ENCODE assay signal across 8 cellular contexts in genomic region chr14:77457115-77457521, GRCh38. TPM values are rescaled to one million over a fixed set of nuclear protein-coding genes. Genes with fewer than 3 reads are reported as not detected.
DNase-seq lines count a peak whose midpoint lies in the region; ATAC-seq lines count a peak whose summit lies in the region.

No MANE protein-coding gene starts in this region.

- H3K4me2 ChIP-seq in trophoblast cell (ENCODE audit: low read length): peak overlapping the region; percentile 88

- H3K27me3 ChIP-seq in CD4-positive, CD25-positive, alpha-beta regulatory T cell (ENCODE audit: control insufficient read depth, insufficient read depth, low read length): no peaks in the 10 kb centered on the region
- no peaks in the 10 kb centered on the region for H3K27me3 ChIP-seq in SJCRH30
- no peaks in the 10 kb centered on the region for H3K27me3 ChIP-seq in esophagus (ENCODE audit: control insufficient read depth in 1 of 2, insufficient read depth in 2 of 2, low read length in 2 of 2)
- H3K27me3 ChIP-seq in trophoblast cell (ENCODE audit: insufficient read depth, low read length): no peaks in the 10 kb centered on the region

- peaks cover 8% of the 10 kb centered on the region for H3K79me2 ChIP-seq in trophoblast cell (ENCODE audit: control insufficient read depth, insufficient read depth, low read length, poor library complexity)

- H4K12ac ChIP-seq in trophoblast cell (ENCODE audit: low read depth, low read length): peak overlapping the region; percentile 26

- peaks cover 29% of the 10 kb centered on the region for H3K4me1 ChIP-seq in CD4-positive, CD25-positive, alpha-beta regulatory T cell (ENCODE audit: control insufficient read depth, insufficient read depth, low read length, poor library complexity, severe bottlenecking)
- H3K4me1 ChIP-seq in SJCRH30 (no peaks in the 10 kb centered on the region), esophagus (ENCODE audit: control insufficient read depth in 2 of 2, insufficient read depth in 2 of 2, low read length in 1 of 2) (peaks cover 0 to 2% of the 10 kb centered on the region in 2 donors), trophoblast cell (ENCODE audit: control insufficient read depth in 1 of 2, insufficient read depth in 2 of 2, low read length in 2 of 2) (no peaks in the 10 kb centered on the region)

- H3K27me3 Mint-ChIP-seq in CD4-positive, CD25-positive, alpha-beta regulatory T cell: no peaks in the 10 kb centered on the region

- no peak for ATAC-seq in CD4-positive, CD25-positive, alpha-beta regulatory T cell (ENCODE audit: low read depth in 2 of 2)
- ATAC-seq in GM21786 (IDR thresholded peaks at IDR 0.05; ENCODE audit: unreplicated experiment): peak; percentile 7
- ATAC-seq in GM19324 (IDR thresholded peaks at IDR 0.05; ENCODE audit: low FRiP score, unreplicated experiment): no peak

- peak overlapping the region; percentile 97 to 100 (median 100) for H3K4me3 Mint-ChIP-seq in CD4-positive, CD25-positive, alpha-beta regulatory T cell

- peak overlapping the region; percentile 18 for H2BK5ac ChIP-seq in trophoblast cell (ENCODE audit: low read depth, low read length, poor library complexity)

- H3K36me3 ChIP-seq in CD4-positive, CD25-positive, alpha-beta regulatory T cell (ENCODE audit: control insufficient read depth, insufficient read depth, low read length): peaks cover 27% of the 10 kb centered on the region
- H3K36me3 ChIP-seq in SJCRH30 (peaks cover 23% of the 10 kb centered on the region), esophagus (ENCODE audit: control insufficient read depth in 2 of 2, insufficient read depth in 2 of 2, low read length in 1 of 2) (peaks cover 4 to 14% of the 10 kb centered on the region in 2 donors), trophoblast cell (ENCODE audit: control insufficient read depth in 1 of 2, insufficient read depth in 2 of 2, low read length in 2 of 2) (peaks cover 12 to 28% of the 10 kb centered on the region in 2 experiments)

- peak overlapping the region; percentile 9 for H3K4ac ChIP-seq in trophoblast cell (ENCODE audit: low read depth, low read length)

- peak overlapping the region; percentile 80 to 100 (median 93) for H3K27ac Mint-ChIP-seq in CD4-positive, CD25-positive, alpha-beta regulatory T cell

- peaks cover 26% of the 10 kb centered on the region for H3K36me3 Mint-ChIP-seq in CD4-positive, CD25-positive, alpha-beta regulatory T cell

- H3K79me1 ChIP-seq in trophoblast cell (ENCODE audit: low read length): peaks cover 9% of the 10 kb centered on the region

- H3K4me3 ChIP-seq in CD4-positive, CD25-positive, alpha-beta regulatory T cell (ENCODE audit: low read depth, low read length): peak overlapping the region; percentile 97
- H3K4me3 ChIP-seq in SJCRH30 (peak overlapping the region; percentile 85), esophagus (ENCODE audit: low read depth in 1 of 2, low read length in 2 of 2) (peak overlapping the region; percentile 84 to 98), trophoblast cell (ENCODE audit: low read depth, low read length) (peak overlapping the region; percentile 89)

- no peak overlapping the region for H3K23ac ChIP-seq in trophoblast cell (ENCODE audit: low read length)

- H3K9me3 ChIP-seq in CD4-positive, CD25-positive, alpha-beta regulatory T cell (ENCODE audit: control insufficient read depth in 2 of 2, low read length in 2 of 2): no peaks in the 10 kb centered on the region
- no peaks in the 10 kb centered on the region for H3K9me3 ChIP-seq in SJCRH30 (replicated peaks)
- H3K9me3 ChIP-seq in esophagus (ENCODE audit: control insufficient read depth in 2 of 2, insufficient read depth in 1 of 2, low read depth in 1 of 2, low read length in 1 of 2): no peaks in the 10 kb centered on the region
- no peaks in the 10 kb centered on the region for H3K9me3 ChIP-seq in trophoblast cell (ENCODE audit: insufficient read depth, low read depth, low read length)

- peak overlapping the region; percentile 27 for H2AFZ ChIP-seq in trophoblast cell (ENCODE audit: insufficient read depth, low read length, poor library complexity)

- peak overlapping the region; percentile 72 for H4K8ac ChIP-seq in trophoblast cell (ENCODE audit: low read depth, low read length)

- H3K27ac ChIP-seq in CD4-positive, CD25-positive, alpha-beta regulatory T cell (ENCODE audit: insufficient read depth, low read length, poor library complexity, severe bottlenecking): peak overlapping the region; percentile 87
- peak overlapping the region; percentile 92 for H3K27ac ChIP-seq in SJCRH30
- H3K27ac ChIP-seq in esophagus (ENCODE audit: low read depth in 2 of 2, low read length in 1 of 2): peak overlapping the region; percentile 75 to 83
- peak overlapping the region; percentile 13 for H3K27ac ChIP-seq in trophoblast cell (ENCODE audit: low read depth, low read length)

- H2AK5ac ChIP-seq in trophoblast cell (ENCODE audit: low read length): no peak overlapping the region

- no peak for DNase-seq in CD4-positive, CD25-positive, alpha-beta regulatory T cell
- no peak for DNase-seq in SJCRH30
- peak in 1 of 2 donors; percentile 53 for DNase-seq in trophoblast cell
- DNase-seq in stimulated activated CD4-positive, alpha-beta T cell treated with anti-CD3 and anti-CD28 coated beads, Interleukin-2, amount 100 ng/mL, for 24 hours: no peak
- no peak for DNase-seq in COR-L47 (lab: John Stamatoyannopoulos, UW)

- H3K4me1 Mint-ChIP-seq in CD4-positive, CD25-positive, alpha-beta regulatory T cell: peaks cover 10 to 55% (median 40%) of the 10 kb centered on the region in 4 donors

- H3K18ac ChIP-seq in trophoblast cell (ENCODE audit: low read length): peak overlapping the region; percentile 30

- H2BK120ac ChIP-seq in trophoblast cell (ENCODE audit: insufficient read depth, low read length, poor library complexity): peak overlapping the region; percentile 6

- peak overlapping the region; percentile 46 for H3K14ac ChIP-seq in trophoblast cell (ENCODE audit: low read length)

- peak overlapping the region; percentile 40 for H4K91ac ChIP-seq in trophoblast cell (ENCODE audit: low read depth, low read length)

- H3K9me3 Mint-ChIP-seq in CD4-positive, CD25-positive, alpha-beta regulatory T cell: no peaks in the 10 kb centered on the region

- WGBS in esophagus, 2 donors: 0% methylated on average over 18 of the region's 18 CpGs
- WGBS in trophoblast cell (ENCODE audit: extremely low coverage, insufficient coverage, insufficient read length): no CpG with 5 or more reads among the region's 18 CpGs

- peak overlapping the region; percentile 76 for H3K9ac ChIP-seq in trophoblast cell (ENCODE audit: low read length)

- no peak overlapping the region for H2BK12ac ChIP-seq in trophoblast cell (ENCODE audit: low read length)

RNA-seq across cellular contexts. Expression of gene VIPAS39, which starts 0.3 kb away (rescaled TPM):
- 16.6 TPM for total RNA-seq in CD4-positive, CD25-positive, alpha-beta regulatory T cell
- polyA plus RNA-seq in CD4-positive, CD25-positive, alpha-beta regulatory T cell: 10 to 100 TPM; 12.4 to 14.6 (median 13.4) TPM
- total RNA-seq in SJCRH30 (2014; rRNA removed; shearing (Covaris generic)): 18.5 and 19.6 TPM in 2 replicates
- 1 to 10 TPM; 7.5 to 10.0 TPM for polyA plus RNA-seq in esophagus
- polyA plus RNA-seq in trophoblast cell (2013): 18.6 and 19.9 TPM in 2 replicates

RNA-seq across cellular contexts. Expression of gene AHSA1, which starts 0.8 kb away (rescaled TPM):
- total RNA-seq in CD4-positive, CD25-positive, alpha-beta regulatory T cell: 66.9 TPM
- polyA plus RNA-seq in CD4-positive, CD25-positive, alpha-beta regulatory T cell: 100 to 1,000 TPM; 105 to 134 (median 122) TPM
- 146 and 152 TPM in 2 replicates for total RNA-seq in SJCRH30 (2014; rRNA removed; shearing (Covaris generic))
- polyA plus RNA-seq in esophagus: 10 to 100 TPM; 75.4 to 97.4 TPM
- 98.3 and 100 TPM in 2 replicates for polyA plus RNA-seq in trophoblast cell (2013)

RNA-seq across cellular contexts. Expression of gene NOXRED1, which starts 33.8 kb away (rescaled TPM):
- total RNA-seq in CD4-positive, CD25-positive, alpha-beta regulatory T cell: 0.39 TPM
- under 1 TPM in 2 of 4 donors, not detected in 2; 0.37 to 0.51 TPM for polyA plus RNA-seq in CD4-positive, CD25-positive, alpha-beta regulatory T cell
- 0.06 TPM in 1 of 2 replicates, not detected in the other for total RNA-seq in SJCRH30 (2014; rRNA removed; shearing (Covaris generic))
- under 1 TPM; 0.09 to 0.22 TPM for polyA plus RNA-seq in esophagus
- polyA plus RNA-seq in trophoblast cell (2013): 0.15 and 0.22 TPM in 2 replicates

RNA-seq across cellular contexts. Expression of gene ISM2, which starts 41.5 kb away (rescaled TPM):
- not detected for total RNA-seq in CD4-positive, CD25-positive, alpha-beta regulatory T cell
- polyA plus RNA-seq in CD4-positive, CD25-positive, alpha-beta regulatory T cell: not detected
- total RNA-seq in SJCRH30 (2014; rRNA removed; shearing (Covaris generic)): 0.16 TPM in 1 of 2 replicates, not detected in the other
- under 1 TPM; 0.12 to 0.16 TPM for polyA plus RNA-seq in esophagus
- 26.2 and 34.1 TPM in 2 replicates for polyA plus RNA-seq in trophoblast cell (2013)

Comparison
In these comparisons a context has a peak if more than half of its experiments do, and no peak if none do; other contexts are left out.
1. H3K27ac ChIP-seq: peak in every context shown above with its lines; median percentile 92 in SJCRH30; 87 in CD4-positive, CD25-positive, alpha-beta regulatory T cell; 79 in esophagus; 13 in trophoblast cell.